In genomic region chr5:35832757-35833156, GRCh38 we compare ENCODE assay signal across 1 cellular context.
A peak's percentile ranks its signal among the peaks of the same experiment; 100 is the strongest.
TF ChIP-seq lines count a peak whose summit lies in the region.

No MANE protein-coding gene starts in this region.

TF ChIP-seq in IMR-90, 13 proteins besides CTCF, POLR2A, EP300 and RAD21:
- TF ChIP-seq RCOR1 (IDR thresholded peaks at IDR 0.05; ENCODE audit: insufficient replicate concordance, low read length), result no peak
- peak; percentile 28; the same call in 1 of the 2 replicates for TF ChIP-seq CEBPB (IDR thresholded peaks at IDR 0.05; ENCODE audit: low read depth, low read length)
- no peak for TF ChIP-seq BHLHE40 (IDR thresholded peaks at IDR 0.05; ENCODE audit: low read depth, low read length)
- TF ChIP-seq SMC3 (IDR thresholded peaks at IDR 0.05; ENCODE audit: low read depth, low read length), result no peak
TF ChIP-seq in IMR-90: peak in this region for 1.
